Comparison of ENCODE assay signal across 25 cellular contexts in genomic region chr5:44252545-44252944, GRCh38.
"Had no signal": no experiment of that assay in that cellular context is flagged by ENCODE, and none has a peak within 500 bp of the region (broad histone marks: within the 10 kb centered on the region; RNA-seq: fewer than 3 reads in every experiment).

No MANE protein-coding gene starts in this region.

- H3K4me1 ChIP-seq: esophagus squamous epithelium, foreskin keratinocyte, psoas muscle, stomach, transverse colon had no signal

- H3K9me3 Mint-ChIP-seq: nephron had no signal

- FAIRE-seq: endometrium, keratinocyte had no signal

- H3K27me3 Mint-ChIP-seq: naive B cell; stimulated activated naive B cell treated with anti-CD40 and anti-IgM and Interleukin-4, amounts not matched to agents 10 μg/mL and 1 μg/mL and 100 μg/mL, for 72 hours had no signal

- ATAC-seq: foreskin keratinocyte; left cardiac atrium; left ventricle myocardium superior; psoas muscle; sciatic nerve; stimulated activated naive B cell treated with anti-CD40 and anti-IgM and Interleukin-4, amounts not matched to agents 10 μg/mL and 1 μg/mL and 100 μg/mL, for 72 hours had no signal

- H3K4me3 Mint-ChIP-seq: immature natural killer cell; naive B cell; nephron; stimulated activated naive B cell treated with anti-CD40 and anti-IgM and Interleukin-4, amounts not matched to agents 10 μg/mL and 1 μg/mL and 100 μg/mL, for 72 hours had no signal

- H3K27ac Mint-ChIP-seq: nephron; stimulated activated naive B cell treated with anti-CD40 and anti-IgM and Interleukin-4, amounts not matched to agents 10 μg/mL and 1 μg/mL and 100 μg/mL, for 72 hours had no signal

- DNase-seq: effector memory CD4-positive, alpha-beta T cell; esophagus squamous epithelium; foreskin keratinocyte; immature natural killer cell; left cardiac atrium; left ventricle myocardium superior; mesenchymal stem cell; naive B cell; psoas muscle; retina; stimulated activated CD4-positive, alpha-beta T cell treated with anti-CD3 and anti-CD28 coated beads, Interleukin-2, amount 100 ng/mL, for 24 hours; stimulated activated CD4-positive, alpha-beta T cell treated with anti-CD3 and anti-CD28 coated beads, Interleukin-4, amount 100 ng/mL, for 4 hours; stimulated activated naive B cell treated with anti-CD40 and anti-IgM and Interleukin-4, amounts not matched to agents 10 μg/mL and 1 μg/mL and 100 μg/mL, for 72 hours; stomach; substantia nigra; transverse colon had no signal

- H3K36me3 Mint-ChIP-seq: stimulated activated naive B cell treated with anti-CD40 and anti-IgM and Interleukin-4, amounts not matched to agents 10 μg/mL and 1 μg/mL and 100 μg/mL, for 72 hours had no signal

- H3K36me3 ChIP-seq: esophagus squamous epithelium, neutrophil, stomach, thoracic aorta, transverse colon had no signal

- H3K27ac ChIP-seq: coronary artery, epithelial cell of prostate, esophagus squamous epithelium, foreskin keratinocyte, neutrophil, psoas muscle, stomach, thoracic aorta, transverse colon had no signal

- H3K9me3 ChIP-seq: esophagus squamous epithelium, neutrophil, psoas muscle, stomach, thoracic aorta, transverse colon had no signal

- H3K27me3 ChIP-seq: esophagus squamous epithelium, foreskin keratinocyte, neutrophil, stomach, transverse colon had no signal

- H3K4me3 ChIP-seq: coronary artery, esophagus squamous epithelium, lung, psoas muscle, stomach, thoracic aorta, transverse colon had no signal

- H3K4me1 Mint-ChIP-seq: immature natural killer cell; naive B cell; nephron; stimulated activated naive B cell treated with anti-CD40 and anti-IgM and Interleukin-4, amounts not matched to agents 10 μg/mL and 1 μg/mL and 100 μg/mL, for 72 hours had no signal
